18 cellular contexts compared by ENCODE assay signal in genomic region chr11:118126082-118126838, GRCh38. TPM values are rescaled to one million over a fixed set of nuclear protein-coding genes. Genes with fewer than 3 reads are reported as not detected.
DNase-seq lines count a peak whose midpoint lies in the region; ATAC-seq and TF ChIP-seq lines count a peak whose summit lies in the region.
"Had no signal": no experiment of that assay in that cellular context is flagged by ENCODE, and none has a peak within 500 bp of the region (broad histone marks: within the 10 kb centered on the region; RNA-seq: fewer than 3 reads in every experiment).

No MANE protein-coding gene starts in this region.

- TF ChIP-seq CTCF in NB4 (IDR thresholded peaks at IDR 0.05; ENCODE audit: low read depth, low read length) (no peak), lower leg skin (IDR thresholded peaks at IDR 0.05) (no peak)

- no peaks in the 10 kb centered on the region for H3K27me3 Mint-ChIP-seq in activated naive CD8-positive, alpha-beta T cell treated with anti-CD3 and anti-CD28 coated beads for 36 hours
- peaks cover 9% of the 10 kb centered on the region for H3K27me3 Mint-ChIP-seq in activated naive CD8-positive, alpha-beta T cell treated with anti-CD3 and anti-CD28 coated beads, Interleukin-2, amount 50 U/mL, for 24 hours

- no peaks in the 10 kb centered on the region for H3K36me3 Mint-ChIP-seq in activated naive CD8-positive, alpha-beta T cell treated with anti-CD3 and anti-CD28 coated beads for 36 hours
- no peaks in the 10 kb centered on the region for H3K36me3 Mint-ChIP-seq in activated naive CD8-positive, alpha-beta T cell treated with anti-CD3 and anti-CD28 coated beads, Interleukin-2, amount 50 U/mL, for 24 hours (ENCODE audit: low read depth)
- H3K36me3 Mint-ChIP-seq: activated naive CD4-positive, alpha-beta T cell treated with anti-CD3 and anti-CD28 coated beads, Interleukin-2, amount 50 U/mL, for 24 hours had no signal

- peak overlapping the region; percentile 10 for H3K27ac Mint-ChIP-seq in activated naive CD8-positive, alpha-beta T cell treated with anti-CD3 and anti-CD28 coated beads for 36 hours
- no peak overlapping the region for H3K27ac Mint-ChIP-seq in activated naive CD8-positive, alpha-beta T cell treated with anti-CD3 and anti-CD28 coated beads, Interleukin-2, amount 50 U/mL, for 24 hours
- H3K27ac Mint-ChIP-seq: activated naive CD4-positive, alpha-beta T cell treated with anti-CD3 and anti-CD28 coated beads, Interleukin-2, amount 50 U/mL, for 24 hours had no signal

- no peak overlapping the region for H3K4me3 Mint-ChIP-seq in activated naive CD8-positive, alpha-beta T cell treated with anti-CD3 and anti-CD28 coated beads for 36 hours
- H3K4me3 Mint-ChIP-seq in activated naive CD8-positive, alpha-beta T cell treated with anti-CD3 and anti-CD28 coated beads, Interleukin-2, amount 50 U/mL, for 24 hours = no peak overlapping the region
- H3K4me3 Mint-ChIP-seq: activated naive CD4-positive, alpha-beta T cell treated with anti-CD3 and anti-CD28 coated beads, Interleukin-2, amount 50 U/mL, for 24 hours had no signal

- H3K4me3 ChIP-seq in NB4 (ENCODE audit: low read depth, low read length) (no peak overlapping the region), lower leg skin (ENCODE audit: low read depth, poor library complexity, severe bottlenecking) (no peak overlapping the region)
- H3K4me3 ChIP-seq: SJCRH30 had no signal

- H3K9me3 Mint-ChIP-seq in activated naive CD8-positive, alpha-beta T cell treated with anti-CD3 and anti-CD28 coated beads for 36 hours = no peaks in the 10 kb centered on the region
- H3K9me3 Mint-ChIP-seq in activated naive CD8-positive, alpha-beta T cell treated with anti-CD3 and anti-CD28 coated beads, Interleukin-2, amount 50 U/mL, for 24 hours = no peaks in the 10 kb centered on the region
- H3K9me3 Mint-ChIP-seq: activated naive CD4-positive, alpha-beta T cell treated with anti-CD3 and anti-CD28 coated beads, Interleukin-2, amount 50 U/mL, for 24 hours had no signal

- no peaks in the 10 kb centered on the region for H3K4me1 Mint-ChIP-seq in activated naive CD8-positive, alpha-beta T cell treated with anti-CD3 and anti-CD28 coated beads for 36 hours
- H3K4me1 Mint-ChIP-seq in activated naive CD8-positive, alpha-beta T cell treated with anti-CD3 and anti-CD28 coated beads, Interleukin-2, amount 50 U/mL, for 24 hours = no peaks in the 10 kb centered on the region
- H3K4me1 Mint-ChIP-seq: activated naive CD4-positive, alpha-beta T cell treated with anti-CD3 and anti-CD28 coated beads, Interleukin-2, amount 50 U/mL, for 24 hours had no signal

- TF ChIP-seq POLR2A in NB4 (IDR thresholded peaks at IDR 0.05; ENCODE audit: extremely low read depth, insufficient read length) = peak; percentile 54
- no peak for TF ChIP-seq POLR2A in lower leg skin (IDR thresholded peaks at IDR 0.05)

- DNase-seq in activated naive CD8-positive, alpha-beta T cell treated with anti-CD3 and anti-CD28 coated beads for 36 hours = no peak
- DNase-seq in activated naive CD8-positive, alpha-beta T cell treated with anti-CD3 and anti-CD28 coated beads, Interleukin-2, amount 50 U/mL, for 24 hours = no peak
- peak; percentile 61 for DNase-seq in NB4 (ENCODE audit: low read depth)
- DNase-seq in cerebellar cortex (ENCODE audit: low spot score) = peak; percentile 2
- no peak for DNase-seq in A172 (ENCODE audit: low spot score)
- no peak for DNase-seq in lower leg skin (ENCODE audit: low spot score in 2 of 2)
- no peak for DNase-seq in NCI-H128 (lab: John Stamatoyannopoulos, UW; ENCODE audit: unreplicated experiment)
- DNase-seq: activated CD8-positive, alpha-beta memory T cell treated with anti-CD3 and anti-CD28 coated beads for 24 hours; AML-193; central memory CD4-positive, alpha-beta T cell; left cardiac atrium; NCI-H510A treated with DMSO at 0.1 percent for 48 hours; SJCRH30 had no signal

- intact Hi-C loops in lower leg skin (cut with DNase I; ENCODE audit: low total_unique reads) = no loop called here

- no peak for ATAC-seq in activated naive CD8-positive, alpha-beta T cell treated with anti-CD3 and anti-CD28 coated beads, Interleukin-2, amount 50 U/mL, for 24 hours
- ATAC-seq in GM19455 (IDR thresholded peaks at IDR 0.05; ENCODE audit: unreplicated experiment) = no peak
- ATAC-seq: left cardiac atrium had no signal

- 79 to 89% methylated on average over 7 of the region's 7 CpGs for WGBS in lower leg skin, 2 donors

RNA-seq across cellular contexts. Expression of gene SCN4B, which starts 26.4 kb away (rescaled TPM):
- under 1 TPM; 0.41 to 0.58 TPM for total RNA-seq in activated naive CD8-positive, alpha-beta T cell treated with anti-CD3 and anti-CD28 coated beads for 36 hours
- 0.84 TPM in 1 of 2 replicates, not detected in the other for total RNA-seq in A172 (2014; rRNA removed; shearing (Covaris generic))
- 1 to 10 TPM in 3 of 4 donors, under 1 TPM in 1; 0.25 to 4.0 (median 1.9) TPM for total RNA-seq in lower leg skin
- total RNA-seq: G401, myocyte, SJCRH30 had no signal

RNA-seq across cellular contexts. Expression of gene SMIM35, which starts 39.5 kb away (rescaled TPM):
- not detected for total RNA-seq in activated naive CD8-positive, alpha-beta T cell treated with anti-CD3 and anti-CD28 coated beads for 36 hours
- not detected in 2 replicates for total RNA-seq in A172 (2014; rRNA removed; shearing (Covaris generic))
- not detected for total RNA-seq in lower leg skin
- total RNA-seq: G401, left cardiac atrium, myocyte, pulmonary artery endothelial cell, SJCRH30 had no signal

RNA-seq across cellular contexts. Expression of gene TMPRSS4, which starts 49.4 kb away (rescaled TPM):
- not detected for total RNA-seq in activated naive CD8-positive, alpha-beta T cell treated with anti-CD3 and anti-CD28 coated beads for 36 hours
- not detected in 2 replicates for total RNA-seq in A172 (2014; rRNA removed; shearing (Covaris generic))
- 1 to 10 TPM in 2 of 4 donors, under 1 TPM in 2; 0.56 to 4.6 (median 1.3) TPM for total RNA-seq in lower leg skin
- total RNA-seq: G401, left cardiac atrium, myocyte, pulmonary artery endothelial cell, SJCRH30 had no signal

RNA-seq across cellular contexts. Expression of gene SCN2B, which starts 50.2 kb away (rescaled TPM):
- total RNA-seq in activated naive CD8-positive, alpha-beta T cell treated with anti-CD3 and anti-CD28 coated beads for 36 hours = not detected
- not detected in 2 replicates for total RNA-seq in A172 (2014; rRNA removed; shearing (Covaris generic))
- total RNA-seq in lower leg skin = under 1 TPM in 1 of 4 donors, not detected in 3; 0.06 TPM
- total RNA-seq: myocyte, pulmonary artery endothelial cell, SJCRH30 had no signal

Comparison
In these comparisons a context has a peak if more than half of its experiments do, and no peak if none do; other contexts are left out.
1. DNase-seq: peak in NB4 (single experiment) and cerebellar cortex (single experiment); none in activated naive CD8-positive, alpha-beta T cell treated with anti-CD3 and anti-CD28 coated beads for 36 hours (single experiment), activated naive CD8-positive, alpha-beta T cell treated with anti-CD3 and anti-CD28 coated beads, Interleukin-2, amount 50 U/mL, for 24 hours (single experiment), A172 (single experiment), lower leg skin (0 of 2) and NCI-H128 (single experiment).